ENCODE assay signal across 7 cellular contexts in genomic region chr1:31663622-31664452, GRCh38. TPM values are rescaled to one million over a fixed set of nuclear protein-coding genes. Genes with fewer than 3 reads are reported as not detected.
DNase-seq lines count a peak whose midpoint lies in the region; TF ChIP-seq lines count a peak whose summit lies in the region.

No MANE protein-coding gene starts in this region.

- H2AK5ac ChIP-seq in mesenchymal stem cell (ENCODE audit: low read length, severe bottlenecking) = peak overlapping the region; percentile 43

- no peak overlapping the region for H2AFZ ChIP-seq in mesenchymal stem cell (ENCODE audit: low read depth, low read length)

- no peak overlapping the region for H2BK120ac ChIP-seq in mesenchymal stem cell (ENCODE audit: low read depth, low read length)

- no peak overlapping the region for H3K4me3 ChIP-seq in NB4 (ENCODE audit: low read depth, low read length)
- H3K4me3 ChIP-seq in coronary artery = no peak overlapping the region
- H3K4me3 ChIP-seq in mesenchymal stem cell (ENCODE audit: insufficient read depth in 1 of 2, low read depth in 1 of 2, low read length in 2 of 2) = no peak overlapping the region

- no peaks in the 10 kb centered on the region for H3K79me1 ChIP-seq in mesenchymal stem cell (replicated peaks; ENCODE audit: low read length, poor library complexity, severe bottlenecking)

- peaks cover 29 to 63% of the 10 kb centered on the region in 2 experiments for H3K36me3 ChIP-seq in mesenchymal stem cell (ENCODE audit: control insufficient read depth in 1 of 2, insufficient read depth in 2 of 2, low read depth in 1 of 2, low read length in 2 of 2)

- no peak overlapping the region for H3K14ac ChIP-seq in mesenchymal stem cell (ENCODE audit: low read length in 2 of 2)

- H2BK5ac ChIP-seq in mesenchymal stem cell (ENCODE audit: low read depth, low read length, poor library complexity, severe bottlenecking) = no peak overlapping the region

- DNase-seq in GM10248 (ENCODE audit: extremely low spot score) (peak; percentile 86), NB4 (ENCODE audit: low read depth) (peak; percentile 50), coronary artery (ENCODE audit: low spot score) (no peak), mesenchymal stem cell (peak; percentile 59), amniotic stem cell (lab: John Stamatoyannopoulos, UW) (no peak)
- DNase-seq in activated CD4-positive, alpha-beta T cell treated with anti-CD3 and anti-CD28 coated beads for 48 hours = peak; percentile 65
- peak; percentile 86 for DNase-seq in stimulated activated CD8-positive, alpha-beta memory T cell treated with anti-CD3 and anti-CD28 coated beads, Interleukin-4, amount 100 ng/mL, for 48 hours

- no peak overlapping the region for H3K18ac ChIP-seq in mesenchymal stem cell (ENCODE audit: low read depth in 1 of 2, low read length in 2 of 2)

- no peak overlapping the region for H3K23ac ChIP-seq in mesenchymal stem cell (ENCODE audit: low read length in 2 of 2)

- H3K27me3 ChIP-seq in mesenchymal stem cell (ENCODE audit: control insufficient read depth in 1 of 2, insufficient read depth in 1 of 2, low read length in 2 of 2) = no peaks in the 10 kb centered on the region

- CTCF ChIA-PET in GM10248 (lab: Yijun Ruan, JAX) = interaction anchor here (0.6 to 11.0 kb wide), 28 partner anchors 8 to 654 kb away, joined by 3 to 87 read pairs (median 4); partner anchors contain the start of genes COL16A1 and PEF1

- H4K91ac ChIP-seq in mesenchymal stem cell (ENCODE audit: low read length) = peak overlapping the region; percentile 9

- no peak overlapping the region for H3K27ac ChIP-seq in coronary artery
- no peak overlapping the region for H3K27ac ChIP-seq in mesenchymal stem cell (ENCODE audit: low read length, poor library complexity, severe bottlenecking)

- no peak overlapping the region for H4K8ac ChIP-seq in mesenchymal stem cell (ENCODE audit: low read length)

- 50% methylated on average over 9 of the region's 9 CpGs for WGBS in mesenchymal stem cell

- no peak for TF ChIP-seq POLR2A in NB4 (IDR thresholded peaks at IDR 0.05; ENCODE audit: extremely low read depth, insufficient read length)

- H3K4me2 ChIP-seq in mesenchymal stem cell (ENCODE audit: low read length, poor library complexity, severe bottlenecking) = no peak overlapping the region

- TF ChIP-seq CTCF in GM10248 (IDR thresholded peaks at IDR 0.05; ENCODE audit: control extremely low read depth, extremely low read depth, low read depth, missing control alignments) = peak; percentile 96
- peak; percentile 81 for TF ChIP-seq CTCF in NB4 (IDR thresholded peaks at IDR 0.05; ENCODE audit: low read depth, low read length)
- TF ChIP-seq CTCF in coronary artery (IDR thresholded peaks at IDR 0.05) = peak; percentile 94

- no peaks in the 10 kb centered on the region for H3K9me3 ChIP-seq in mesenchymal stem cell (ENCODE audit: control insufficient read depth, low read length)

- H2BK15ac ChIP-seq in mesenchymal stem cell (ENCODE audit: low read depth, poor library complexity, severe bottlenecking) = no peak overlapping the region

- no peak overlapping the region for H3K9ac ChIP-seq in mesenchymal stem cell (ENCODE audit: low read length)

- POLR2A ChIA-PET in GM10248 (lab: Yijun Ruan, JAX) = no interaction called here

- no peak overlapping the region for H3K4ac ChIP-seq in mesenchymal stem cell (ENCODE audit: low read depth in 1 of 2, low read length in 2 of 2)

- H2BK12ac ChIP-seq in mesenchymal stem cell (ENCODE audit: low read length in 2 of 2) = peak overlapping the region in 1 of 2 experiments; percentile 56

- H3K4me1 ChIP-seq in mesenchymal stem cell (ENCODE audit: control insufficient read depth, insufficient read depth, low read depth, low read length) = peaks cover 20% of the 10 kb centered on the region

RNA-seq across cellular contexts. Expression of gene PEF1, which starts 19.2 kb away (rescaled TPM):
- 56.0 TPM for polyA plus RNA-seq in mesenchymal stem cell (2013, experiment 1 of 2)
- 55.6 TPM for polyA plus RNA-seq in mesenchymal stem cell (2013, experiment 2 of 2)

RNA-seq across cellular contexts. Expression of gene COL16A1, which starts 40.0 kb away (rescaled TPM):
- 20.9 TPM for polyA plus RNA-seq in mesenchymal stem cell (2013, experiment 1 of 2)
- 18.3 TPM for polyA plus RNA-seq in mesenchymal stem cell (2013, experiment 2 of 2)

RNA-seq across cellular contexts. Expression of gene HCRTR1, which starts 46.3 kb away (rescaled TPM):
- not detected for polyA plus RNA-seq in mesenchymal stem cell (2013, experiment 1 of 2)
- polyA plus RNA-seq in mesenchymal stem cell (2013, experiment 2 of 2) = not detected

Comparison
In these comparisons a context has a peak if more than half of its experiments do, and no peak if none do; other contexts are left out.
1. DNase-seq: peak in GM10248 (single experiment), NB4 (single experiment), activated CD4-positive, alpha-beta T cell treated with anti-CD3 and anti-CD28 coated beads for 48 hours (single experiment), mesenchymal stem cell (single experiment) and stimulated activated CD8-positive, alpha-beta memory T cell treated with anti-CD3 and anti-CD28 coated beads, Interleukin-4, amount 100 ng/mL, for 48 hours (single experiment); none in coronary artery (single experiment) and amniotic stem cell (single experiment).
2. Peak in every context shown above with its lines, with median percentiles within 50 percentile points of each other: CTCF ChIP-seq.